Comparison of ENCODE assay signal across 8 cellular contexts in genomic region chr5:59790399-59791130, GRCh38.
DNase-seq lines count a peak whose midpoint lies in the region; ATAC-seq and TF ChIP-seq lines count a peak whose summit lies in the region.

No MANE protein-coding gene starts in this region.

- TF ChIP-seq POLR2A in spleen (IDR thresholded peaks at IDR 0.05): no peak
- no peak for TF ChIP-seq POLR2A in tibial nerve (IDR thresholded peaks at IDR 0.05)

- H3K27ac ChIP-seq in brain microvascular endothelial cell: peak overlapping the region; percentile 13
- H3K27ac ChIP-seq in spleen: peak overlapping the region in 6 of 8 donors; percentile 16 to 54 (median 46)
- H3K27ac ChIP-seq in tibial nerve: peak overlapping the region in 2 of 4 donors; percentile 43 to 49

- H3K9me3 Mint-ChIP-seq in activated CD4-positive, alpha-beta T cell treated with anti-CD3 and anti-CD28 coated beads, Interleukin-2, amount 10 ng/mL, durations not matched to agents 7 days and 5 days: no peaks in the 10 kb centered on the region

- in situ Hi-C loops in brain microvascular endothelial cell (cut with HindIII; ENCODE audit: low pct_ligation_motif_present, low sequenced_read_pairs): no loop called here

- peak overlapping the region; percentile 21 for H3K4me3 Mint-ChIP-seq in activated CD4-positive, alpha-beta T cell treated with anti-CD3 and anti-CD28 coated beads, Interleukin-2, amount 10 ng/mL, durations not matched to agents 7 days and 5 days

- TF ChIP-seq EP300 in tibial nerve (IDR thresholded peaks at IDR 0.05): peak in 1 of 2 donors; percentile 22

- H3K27me3 Mint-ChIP-seq in activated CD4-positive, alpha-beta T cell treated with anti-CD3 and anti-CD28 coated beads, Interleukin-2, amount 10 ng/mL, durations not matched to agents 7 days and 5 days: peaks cover 16% of the 10 kb centered on the region

- H3K27me3 ChIP-seq in brain microvascular endothelial cell (replicated peaks) (no peaks in the 10 kb centered on the region), spleen (replicated peaks in 1 of 7) (no peaks in the 10 kb centered on the region), tibial nerve (peaks cover 0 to 4% of the 10 kb centered on the region in 2 donors)

- H3K36me3 ChIP-seq in brain microvascular endothelial cell (replicated peaks) (no peaks in the 10 kb centered on the region), spleen (no peaks in the 10 kb centered on the region), tibial nerve (no peaks in the 10 kb centered on the region)

- intact Hi-C loops in spleen (cut with DNase I; ENCODE audit: low total_unique reads): loop anchor here (10.0 kb wide), 1 partner anchor 1154 kb away; the partner anchor contains the start of genes ERCC8 and NDUFAF2

- 48 to 56% (median 49%) methylated on average over 12 of the region's 12 CpGs for WGBS in spleen, 5 donors
- WGBS in tibial nerve, 2 donors: 54 to 55% methylated on average over 12 of the region's 12 CpGs

- no peak for DNase-seq in activated CD4-positive, alpha-beta T cell treated with anti-CD3 and anti-CD28 coated beads, Interleukin-2, amount 10 ng/mL, durations not matched to agents 7 days and 5 days
- no peak for DNase-seq in activated CD4-positive, alpha-beta T cell treated with anti-CD3 and anti-CD28 coated beads, Interleukin-2, amount 50 U/mL, for 1 hour
- DNase-seq in brain microvascular endothelial cell: no peak
- DNase-seq in spleen: no peak
- no peak for DNase-seq in tibial nerve (ENCODE audit: low spot score in 2 of 2)
- no peak for DNase-seq in COLO668 (lab: John Stamatoyannopoulos, UW; ENCODE audit: unreplicated experiment)
- DNase-seq in NCI-H226: no peak

- H3K4me3 ChIP-seq in brain microvascular endothelial cell (ENCODE audit: low read depth, low read length) (no peak overlapping the region), spleen (peak overlapping the region in 1 of 8 donors; percentile 30), tibial nerve (no peak overlapping the region)

- H3K4me1 Mint-ChIP-seq in activated CD4-positive, alpha-beta T cell treated with anti-CD3 and anti-CD28 coated beads, Interleukin-2, amount 10 ng/mL, durations not matched to agents 7 days and 5 days: peaks cover 22% of the 10 kb centered on the region

- CTCF ChIA-PET in activated CD4-positive, alpha-beta T cell treated with anti-CD3 and anti-CD28 coated beads, Interleukin-2, amount 10 ng/mL, durations not matched to agents 7 days and 5 days (lab: Charles Lee): interaction anchor here (0.9 to 1.1 kb wide), 2 partner anchors 20 to 26 kb away, joined by 3 read pairs; no protein-coding TSS in a partner anchor

- no peak for TF ChIP-seq CTCF in brain microvascular endothelial cell (IDR thresholded peaks at IDR 0.05; ENCODE audit: low read depth, low read length, missing control alignments)
- TF ChIP-seq CTCF in spleen (IDR thresholded peaks at IDR 0.05 in 8 of 11, conservative IDR thresholded peaks at IDR 0.05 in 3 of 11): no peak
- no peak for TF ChIP-seq CTCF in tibial nerve (IDR thresholded peaks at IDR 0.05)

- H3K9me3 ChIP-seq in spleen (no peaks in the 10 kb centered on the region), tibial nerve (no peaks in the 10 kb centered on the region)

- POLR2A ChIA-PET in activated CD4-positive, alpha-beta T cell treated with anti-CD3 and anti-CD28 coated beads, Interleukin-2, amount 10 ng/mL, durations not matched to agents 7 days and 5 days (lab: Charles Lee): no interaction called here

- H3K27ac Mint-ChIP-seq in activated CD4-positive, alpha-beta T cell treated with anti-CD3 and anti-CD28 coated beads, Interleukin-2, amount 10 ng/mL, durations not matched to agents 7 days and 5 days: peak overlapping the region; percentile 84

- ATAC-seq in HG03442 (IDR thresholded peaks at IDR 0.05; ENCODE audit: unreplicated experiment): peak; percentile 70

- H3K36me3 Mint-ChIP-seq in activated CD4-positive, alpha-beta T cell treated with anti-CD3 and anti-CD28 coated beads, Interleukin-2, amount 10 ng/mL, durations not matched to agents 7 days and 5 days (ENCODE audit: low read depth): no peaks in the 10 kb centered on the region

- H3K4me1 ChIP-seq in spleen: peaks cover 0 to 28% (median 0%) of the 10 kb centered on the region in 6 donors
- peaks cover 0 to 16% (median 4%) of the 10 kb centered on the region in 4 donors for H3K4me1 ChIP-seq in tibial nerve
